In genomic region chr6:15491986-15492269, GRCh38 we compare ENCODE assay signal across 9 cellular contexts.
DNase-seq lines count a peak whose midpoint lies in the region; ATAC-seq and TF ChIP-seq lines count a peak whose summit lies in the region.
"Had no signal": no experiment of that assay in that cellular context is flagged by ENCODE, and none has a peak within 500 bp of the region (broad histone marks: within the 10 kb centered on the region; RNA-seq: fewer than 3 reads in every experiment).

No MANE protein-coding gene starts in this region.

- H3K36me3 Mint-ChIP-seq in activated naive CD4-positive, alpha-beta T cell treated with anti-CD3 and anti-CD28 coated beads, Interleukin-2, amount 10 ng/mL, durations not matched to agents 7 days and 5 days = peaks cover 37% of the 10 kb centered on the region
- peaks cover 44% of the 10 kb centered on the region for H3K36me3 Mint-ChIP-seq in activated CD4-positive, alpha-beta memory T cell treated with anti-CD3 and anti-CD28 coated beads for 36 hours
- peaks cover 19% of the 10 kb centered on the region for H3K36me3 Mint-ChIP-seq in memory B cell
- peaks cover 21% of the 10 kb centered on the region for H3K36me3 Mint-ChIP-seq in type B pancreatic cell

- DNase-seq in activated naive CD4-positive, alpha-beta T cell treated with anti-CD3 and anti-CD28 coated beads, Interleukin-2, amount 10 ng/mL, durations not matched to agents 7 days and 5 days = no peak
- no peak for DNase-seq in activated naive CD4-positive, alpha-beta T cell treated with anti-CD3 and anti-CD28 coated beads, Interleukin-2, amount 50 U/mL, for 16 hours
- no peak for DNase-seq in activated CD4-positive, alpha-beta memory T cell treated with anti-CD3 and anti-CD28 coated beads for 36 hours
- DNase-seq in memory B cell (ENCODE audit: low spot score in 2 of 2) (no peak), type B pancreatic cell (ENCODE audit: extremely low spot score, unreplicated experiment) (no peak), OCI-M1 (lab: John Stamatoyannopoulos, UW) (no peak)
- DNase-seq in effector CD8-positive, alpha-beta T cell (lab: John Stamatoyannopoulos, UW) = no peak

- H3K9me3 Mint-ChIP-seq in activated naive CD4-positive, alpha-beta T cell treated with anti-CD3 and anti-CD28 coated beads, Interleukin-2, amount 10 ng/mL, durations not matched to agents 7 days and 5 days = no peaks in the 10 kb centered on the region
- no peaks in the 10 kb centered on the region for H3K9me3 Mint-ChIP-seq in activated CD4-positive, alpha-beta memory T cell treated with anti-CD3 and anti-CD28 coated beads for 36 hours
- H3K9me3 Mint-ChIP-seq in memory B cell (no peaks in the 10 kb centered on the region), type B pancreatic cell (no peaks in the 10 kb centered on the region)
- H3K9me3 Mint-ChIP-seq: CD8-positive, alpha-beta T cell; neural progenitor cell had no signal

- CTCF ChIA-PET in activated naive CD4-positive, alpha-beta T cell treated with anti-CD3 and anti-CD28 coated beads, Interleukin-2, amount 10 ng/mL, durations not matched to agents 7 days and 5 days (lab: Charles Lee) = interaction anchor here (0.7 to 1.5 kb wide), 3 partner anchors 10 to 782 kb away, joined by 3 to 4 read pairs (median 3); no protein-coding TSS in a partner anchor
- CTCF ChIA-PET in activated CD4-positive, alpha-beta memory T cell treated with anti-CD3 and anti-CD28 coated beads for 36 hours (lab: Charles Lee) = interaction anchor here (1.5 kb wide), 1 partner anchor 10 kb away, joined by 4 read pairs; no protein-coding TSS in a partner anchor

- TF ChIP-seq CTCF in type B pancreatic cell (conservative IDR thresholded peaks at IDR 0.05) = no peak

- H3K27ac Mint-ChIP-seq in activated naive CD4-positive, alpha-beta T cell treated with anti-CD3 and anti-CD28 coated beads, Interleukin-2, amount 10 ng/mL, durations not matched to agents 7 days and 5 days = peak overlapping the region; percentile 76
- peak overlapping the region; percentile 38 for H3K27ac Mint-ChIP-seq in activated CD4-positive, alpha-beta memory T cell treated with anti-CD3 and anti-CD28 coated beads for 36 hours
- H3K27ac Mint-ChIP-seq in memory B cell = peak overlapping the region; percentile 45
- H3K27ac Mint-ChIP-seq in type B pancreatic cell = peak overlapping the region; percentile 44

- H3K27me3 Mint-ChIP-seq in activated naive CD4-positive, alpha-beta T cell treated with anti-CD3 and anti-CD28 coated beads, Interleukin-2, amount 10 ng/mL, durations not matched to agents 7 days and 5 days = no peaks in the 10 kb centered on the region
- no peaks in the 10 kb centered on the region for H3K27me3 Mint-ChIP-seq in activated CD4-positive, alpha-beta memory T cell treated with anti-CD3 and anti-CD28 coated beads for 36 hours
- H3K27me3 Mint-ChIP-seq in memory B cell (no peaks in the 10 kb centered on the region), type B pancreatic cell (no peaks in the 10 kb centered on the region)

- H3K4me3 Mint-ChIP-seq in activated naive CD4-positive, alpha-beta T cell treated with anti-CD3 and anti-CD28 coated beads, Interleukin-2, amount 10 ng/mL, durations not matched to agents 7 days and 5 days = no peak overlapping the region
- H3K4me3 Mint-ChIP-seq in activated CD4-positive, alpha-beta memory T cell treated with anti-CD3 and anti-CD28 coated beads for 36 hours = no peak overlapping the region
- no peak overlapping the region for H3K4me3 Mint-ChIP-seq in memory B cell
- no peak overlapping the region for H3K4me3 Mint-ChIP-seq in type B pancreatic cell
- H3K4me3 Mint-ChIP-seq: CD8-positive, alpha-beta T cell; neural progenitor cell had no signal

- POLR2A ChIA-PET in activated CD4-positive, alpha-beta memory T cell treated with anti-CD3 and anti-CD28 coated beads for 36 hours (lab: Charles Lee) = no interaction called here

- no peak for ATAC-seq in memory B cell (ENCODE audit: low read depth)

- intact Hi-C loops in activated CD4-positive, alpha-beta memory T cell treated with anti-CD3 and anti-CD28 coated beads for 36 hours (cut with micrococcal nuclease) = loop anchor here (1.0 to 10.0 kb wide), 6 partner anchors 131 to 1281 kb away; no protein-coding TSS in a partner anchor

- peaks cover 34% of the 10 kb centered on the region for H3K4me1 Mint-ChIP-seq in activated naive CD4-positive, alpha-beta T cell treated with anti-CD3 and anti-CD28 coated beads, Interleukin-2, amount 10 ng/mL, durations not matched to agents 7 days and 5 days
- H3K4me1 Mint-ChIP-seq in activated CD4-positive, alpha-beta memory T cell treated with anti-CD3 and anti-CD28 coated beads for 36 hours (ENCODE audit: low read depth) = peaks cover 35% of the 10 kb centered on the region
- H3K4me1 Mint-ChIP-seq in memory B cell (peaks cover 19% of the 10 kb centered on the region), type B pancreatic cell (ENCODE audit: unreplicated experiment) (peaks cover 37% of the 10 kb centered on the region)
